10 cellular contexts compared by ENCODE assay signal in genomic region chr7:139714163-139714901, GRCh38.
A peak's percentile ranks its signal among the peaks of the same experiment; 100 is the strongest.
DNase-seq lines count a peak whose midpoint lies in the region; ATAC-seq, FAIRE-seq and TF ChIP-seq lines count a peak whose summit lies in the region.
"Had no signal": no experiment of that assay in that cellular context is flagged by ENCODE, and none has a peak within 500 bp of the region (broad histone marks: within the 10 kb centered on the region; RNA-seq: fewer than 3 reads in every experiment).

No MANE protein-coding gene starts in this region.

- H3K9me3 Mint-ChIP-seq in stimulated activated naive B cell treated with anti-CD40 and anti-IgM and Interleukin-4, amounts not matched to agents 10 μg/mL and 1 μg/mL and 100 μg/mL, for 72 hours, result peaks cover 0 to 1% of the 10 kb centered on the region in 2 donors

- no peak for TF ChIP-seq POLR2A in H1 (IDR thresholded peaks at IDR 0.05; ENCODE audit: control extremely low read depth in 1 of 2, low read depth in 2 of 2, low read length in 2 of 2)

- POLR2A ChIA-PET in H1 (lab: Charles Lee; ENCODE audit: partially characterized antibody), result no interaction called here

- peaks cover 30 to 48% of the 10 kb centered on the region in 2 donors for H3K4me1 Mint-ChIP-seq in stimulated activated naive B cell treated with anti-CD40 and anti-IgM and Interleukin-4, amounts not matched to agents 10 μg/mL and 1 μg/mL and 100 μg/mL, for 72 hours

- H2BK12ac ChIP-seq in H1 (ENCODE audit: low read depth, low read length), result no peak overlapping the region

- no peak overlapping the region for H2BK20ac ChIP-seq in H1 (ENCODE audit: low read length)

- no peak overlapping the region; the same call in 1 of the 2 replicates for H2BK5ac ChIP-seq in H1 (ENCODE audit: low read depth, low read length)

- H3K23me2 ChIP-seq in H1 (ENCODE audit: low read depth, low read length), result no peaks in the 10 kb centered on the region

- H3K27ac ChIP-seq in H1 (ENCODE audit: low read depth, low read length), result no peak overlapping the region
- no peak overlapping the region for H3K27ac ChIP-seq in GM23248

- CTCF ChIA-PET in H1 (lab: Charles Lee; ENCODE audit: partially characterized antibody), result interaction anchor here (0.6 to 2.2 kb wide), 6 partner anchors 19 to 289 kb away, joined by 3 to 7 read pairs (median 4); no protein-coding TSS in a partner anchor

- H3K79me2 ChIP-seq in H1 (ENCODE audit: control insufficient read depth in 1 of 2, insufficient read depth in 2 of 2, low read length in 2 of 2) (no peaks in the 10 kb centered on the region; a peak in 1 of 4 replicates), GM23248 (ENCODE audit: insufficient read depth) (peaks cover 74% of the 10 kb centered on the region)

- no peaks in the 10 kb centered on the region for H3K27me3 Mint-ChIP-seq in stimulated activated naive B cell treated with anti-CD40 and anti-IgM and Interleukin-4, amounts not matched to agents 10 μg/mL and 1 μg/mL and 100 μg/mL, for 72 hours

- H2AFZ ChIP-seq in H1 (ENCODE audit: low read length) (no peak overlapping the region), GM23248 (no peak overlapping the region)

- TF ChIP-seq EP300 in H1 (IDR thresholded peaks at IDR 0.05; ENCODE audit: borderline replicate concordance in 1 of 2, low read depth in 2 of 2, low read length in 2 of 2), result no peak

- H3K14ac ChIP-seq in H1 (ENCODE audit: insufficient read length), result no peak overlapping the region

- no peak overlapping the region for H2BK15ac ChIP-seq in H1 (ENCODE audit: low read length)

- H3K4me3 Mint-ChIP-seq in stimulated activated naive B cell treated with anti-CD40 and anti-IgM and Interleukin-4, amounts not matched to agents 10 μg/mL and 1 μg/mL and 100 μg/mL, for 72 hours, result peak overlapping the region; percentile 71 to 78

- H3K9ac ChIP-seq in H1 (replicated peaks in 1 of 4; ENCODE audit: extremely low read depth in 1 of 4, low read depth in 3 of 4, low read length in 3 of 4) (no peak overlapping the region), GM23248 (no peak overlapping the region)

- peaks cover 11 to 33% (median 20%) of the 10 kb centered on the region in 4 experiments for H3K4me1 ChIP-seq in H1 (replicated peaks in 1 of 4; ENCODE audit: control insufficient read depth in 3 of 4, insufficient read depth in 4 of 4, low read length in 3 of 4)
- peaks cover 7% of the 10 kb centered on the region for H3K4me1 ChIP-seq in GM23248 (ENCODE audit: insufficient read depth)

- H2AK5ac ChIP-seq in H1 (ENCODE audit: low read depth, low read length), result no peak overlapping the region

- TF ChIP-seq RAD21 in H1 (IDR thresholded peaks at IDR 0.05 in 1 of 2, conservative IDR thresholded peaks at IDR 0.05 in 1 of 2; ENCODE audit: low read depth in 2 of 2, low read length in 2 of 2), result no peak

- no peak overlapping the region for H2BK120ac ChIP-seq in H1 (replicated peaks; ENCODE audit: low read depth, low read length)

- peaks cover 56 to 64% of the 10 kb centered on the region in 2 donors for H3K36me3 Mint-ChIP-seq in stimulated activated naive B cell treated with anti-CD40 and anti-IgM and Interleukin-4, amounts not matched to agents 10 μg/mL and 1 μg/mL and 100 μg/mL, for 72 hours

- FAIRE-seq in H1 (lab: Jason Lieb, UNC), result no peak
- FAIRE-seq: islet of Langerhans had no signal

- no peak overlapping the region for H3K4ac ChIP-seq in H1 (replicated peaks; ENCODE audit: insufficient read length, low read depth, low read length)

- no peak for TF ChIP-seq CTCF in H1 (IDR thresholded peaks at IDR 0.05; ENCODE audit: control extremely low read depth in 1 of 3, insufficient read depth in 1 of 3, low read depth in 1 of 3, low read length in 3 of 3)

- H3K79me1 ChIP-seq in H1 (ENCODE audit: low read depth, low read length), result no peaks in the 10 kb centered on the region

- no peak overlapping the region for H3K56ac ChIP-seq in H1 (replicated peaks; ENCODE audit: insufficient read length, low read depth, low read length)

- in situ Hi-C loops in GM23248 (cut with MboI), result no loop called here

- no peaks in the 10 kb centered on the region for H3K9me3 ChIP-seq in H1 (ENCODE audit: insufficient read depth in 2 of 2, low read depth in 1 of 2, low read length in 1 of 2)
- H3K9me3 ChIP-seq in GM23248 (ENCODE audit: low read depth), result no peaks in the 10 kb centered on the region

- H3K36me3 ChIP-seq in H1 (ENCODE audit: control insufficient read depth in 2 of 4, insufficient read depth in 4 of 4, low read length in 3 of 4) (peaks cover 0 to 15% (median 4%) of the 10 kb centered on the region in 4 experiments; a peak in 5 of 8 replicates), GM23248 (ENCODE audit: low read depth) (peaks cover 10% of the 10 kb centered on the region; the same call in 1 of the 2 replicates)

- H3K18ac ChIP-seq in H1 (ENCODE audit: extremely low read depth, low read length), result peak overlapping the region; percentile 11; the same call in 1 of the 2 replicates

- H3K27me3 ChIP-seq in H1 (replicated peaks in 1 of 4; ENCODE audit: control insufficient read depth in 3 of 4, extremely low read depth in 1 of 4, insufficient read depth in 3 of 4, low read length in 3 of 4) (no peaks in the 10 kb centered on the region), GM23248 (replicated peaks; ENCODE audit: insufficient read depth) (no peaks in the 10 kb centered on the region)

- H4K5ac ChIP-seq in H1 (ENCODE audit: insufficient read length, low read depth, low read length), result no peak overlapping the region

- peak overlapping the region; percentile 96 for H3K27ac Mint-ChIP-seq in stimulated activated naive B cell treated with anti-CD40 and anti-IgM and Interleukin-4, amounts not matched to agents 10 μg/mL and 1 μg/mL and 100 μg/mL, for 72 hours

- peaks cover 13% of the 10 kb centered on the region; the same call in 1 of the 2 replicates for H3F3A ChIP-seq in GM23248 (ENCODE audit: insufficient read depth)

- H4K20me1 ChIP-seq in H1 (replicated peaks in 1 of 2; ENCODE audit: control insufficient read depth in 1 of 2, insufficient read depth in 2 of 2, low read length in 2 of 2) (no peaks in the 10 kb centered on the region), GM23248 (ENCODE audit: insufficient read depth) (no peaks in the 10 kb centered on the region)

- H3K4me3 ChIP-seq in H1 (ENCODE audit: extremely low read depth in 1 of 4, insufficient read depth in 2 of 4, low read depth in 3 of 4, low read length in 4 of 4) (no peak overlapping the region), GM23248 (no peak overlapping the region)

- H4K8ac ChIP-seq in H1 (ENCODE audit: extremely low read depth, insufficient read depth, low read length), result no peak overlapping the region; the same call in none of the 2 replicates

- no peaks in the 10 kb centered on the region for H3K9me2 ChIP-seq in GM23248 (ENCODE audit: insufficient read depth)

- ATAC-seq in GM19324 (IDR thresholded peaks at IDR 0.05; ENCODE audit: low FRiP score, unreplicated experiment) (peak; percentile 93), HG03039 (IDR thresholded peaks at IDR 0.05; ENCODE audit: unreplicated experiment) (peak; percentile 90)
- ATAC-seq in stimulated activated naive B cell treated with anti-CD40 and anti-IgM and Interleukin-4, amounts not matched to agents 10 μg/mL and 1 μg/mL and 100 μg/mL, for 72 hours (replicated peaks), result peak; percentile 98

- H3K4me2 ChIP-seq in H1 (ENCODE audit: insufficient read depth in 1 of 2, low read depth in 2 of 2, low read length in 2 of 2) (no peak overlapping the region), GM23248 (ENCODE audit: unreplicated experiment) (no peak overlapping the region)

- whole genome bisulfite sequencing in H1 (ENCODE audit: extremely low coverage in 1 of 2, insufficient coverage in 1 of 2, insufficient read length in 1 of 2, insufficient replicate concordance in 2 of 2, low coverage in 1 of 2, low lambda C conversion rate in 2 of 2, missing lambda C conversion rate in 1 of 2), 2 experiments, result 85% methylated on average over 22 of the region's 23 CpGs; no CpG with 5 or more reads in 1 of the 2 experiments
- 97 to 98% methylated on average over 22 to 23 of the region's 23 CpGs for WGBS in GM23248 (ENCODE audit: low coverage in 1 of 2, low lambda C conversion rate in 2 of 2, missing lambda C conversion rate in 2 of 2), 2 experiments

- no peak for DNase-seq in H1 (ENCODE audit: low read depth in 1 of 2, low spot score in 2 of 2)
- DNase-seq in stimulated activated naive B cell treated with anti-CD40 and anti-IgM and Interleukin-4, amounts not matched to agents 10 μg/mL and 1 μg/mL and 100 μg/mL, for 72 hours, result peak; percentile 64
- no peak for DNase-seq in NCI-H748 (lab: John Stamatoyannopoulos, UW; ENCODE audit: unreplicated experiment)
- no peak for DNase-seq in COLO668 (lab: John Stamatoyannopoulos, UW; ENCODE audit: unreplicated experiment)
- DNase-seq in hepatic stellate cell (ENCODE audit: low spot score), result no peak
- DNase-seq in GM23248, result no peak
- DNase-seq: KBM-7 had no signal

- peak overlapping the region; percentile 23 for H4K91ac ChIP-seq in H1 (replicated peaks; ENCODE audit: insufficient read length, low read length)

- H3K23ac ChIP-seq in H1 (ENCODE audit: insufficient read length), result no peak overlapping the region

TF ChIP-seq in H1, 55 proteins besides CTCF, POLR2A, EP300 and RAD21:
- TF ChIP-seq E2F6 (IDR thresholded peaks at IDR 0.05) (peak; percentile 74), CBX8 (IDR thresholded peaks at IDR 0.05; ENCODE audit: borderline replicate concordance, low read depth, low read length) (no peak)
